ENCODE assay signal across 8 cellular contexts in the genomic region with DNA sequence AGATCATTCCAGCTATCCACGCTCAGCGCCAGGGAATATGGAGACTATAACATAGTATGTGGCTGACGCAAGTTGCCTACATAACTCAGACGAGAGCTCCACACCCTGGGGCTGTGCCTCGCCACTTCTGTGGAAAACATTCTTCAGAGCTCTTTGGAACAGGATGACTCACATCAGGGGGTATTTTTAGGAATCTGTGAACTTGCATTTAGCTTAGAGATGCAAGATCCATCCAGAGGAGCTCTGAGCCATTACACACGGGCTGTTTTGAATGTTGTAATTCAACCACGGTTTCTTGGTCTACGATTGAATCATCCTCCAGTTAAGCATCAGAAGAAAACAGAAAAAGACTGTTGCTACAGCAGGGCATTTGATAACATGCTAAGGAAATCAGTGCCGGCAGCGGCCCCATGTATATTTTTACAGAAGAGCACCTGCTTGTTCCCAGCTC.
A peak's percentile ranks its signal among the peaks of the same experiment; 100 is the strongest.
DNase-seq lines count a peak whose midpoint lies in the region; TF ChIP-seq lines count a peak whose summit lies in the region.

No MANE protein-coding gene starts in this region.

- DNase-seq in AG08395 (ENCODE audit: low spot score) (peak; percentile 93), NCI-H460 (ENCODE audit: extremely low read depth, low read depth) (peak; percentile 95), cardiac fibroblast (ENCODE audit: low read depth in 2 of 2) (peak; percentile 99 to 100), middle frontal gyrus (ENCODE audit: extremely low spot score, low spot score) (peak; percentile 75), testis (peak; percentile 43), NCI-H1436 treated with DMSO at 0.1 percent for 48 hours (lab: John Stamatoyannopoulos, UW) (no peak), cerebellar cortex (ENCODE audit: low spot score) (no peak), T-helper 9 cell (no peak)

- TF ChIP-seq POLR2A in testis (IDR thresholded peaks at IDR 0.05) = no peak

- H3K27ac ChIP-seq in testis = no peak overlapping the region

- intact Hi-C loops in testis (cut with DNase I; ENCODE audit: low total_unique reads) = no loop called here

- H3K27me3 ChIP-seq in testis = no peaks in the 10 kb centered on the region

- H3K4me1 ChIP-seq in testis = no peaks in the 10 kb centered on the region

- 64 to 73% methylated on average over 10 of the region's 10 CpGs for WGBS in testis, 2 donors

- no peaks in the 10 kb centered on the region for H3K36me3 ChIP-seq in testis (ENCODE audit: low read depth, missing control alignments)

- no peaks in the 10 kb centered on the region for H3K9me3 ChIP-seq in testis

- H3K4me3 ChIP-seq in cardiac fibroblast (replicated peaks in 1 of 2; ENCODE audit: low read depth in 2 of 2, low read length in 2 of 2) (no peak overlapping the region), testis (no peak overlapping the region)

- TF ChIP-seq CTCF in cardiac fibroblast (IDR thresholded peaks at IDR 0.05; ENCODE audit: low read depth, low read length) (peak; percentile 28), testis (IDR thresholded peaks at IDR 0.05) (no peak)

Comparison
In these comparisons a context has a peak if more than half of its experiments do, and no peak if none do; other contexts are left out.
1. DNase-seq: peak in AG08395 (single experiment), NCI-H460 (single experiment), cardiac fibroblast (2 of 2), middle frontal gyrus (single experiment) and testis (single experiment); none in NCI-H1436 treated with DMSO at 0.1 percent for 48 hours (single experiment), cerebellar cortex (single experiment) and T-helper 9 cell (single experiment).